In genomic region chr5:176603091-176603490, GRCh38 we compare ENCODE assay signal across 19 cellular contexts. TPM values are rescaled to one million over a fixed set of nuclear protein-coding genes. Genes with fewer than 3 reads are reported as not detected.
DNase-seq lines count a peak whose midpoint lies in the region; ATAC-seq, FAIRE-seq and TF ChIP-seq lines count a peak whose summit lies in the region.
"Had no signal": no experiment of that assay in that cellular context is flagged by ENCODE, and none has a peak within 500 bp of the region (broad histone marks: within the 10 kb centered on the region; RNA-seq: fewer than 3 reads in every experiment).

No MANE protein-coding gene starts in this region.

- ATAC-seq in K562: peak; percentile 64
- no peak for ATAC-seq in psoas muscle
- ATAC-seq: A549 had no signal

- H3K27ac Mint-ChIP-seq in nephron progenitor cell: peak overlapping the region; percentile 14

- WGBS in K562 (ENCODE audit: insufficient coverage, low coverage, missing lambda C conversion rate): 5% methylated on average over 2 of the region's 2 CpGs
- WGBS in psoas muscle, 3 donors: 26 to 37% (median 34%) methylated on average over 2 of the region's 2 CpGs
- 23% methylated on average over 2 of the region's 2 CpGs; no CpG with 5 or more reads in 1 of the 2 donors for WGBS in transverse colon (ENCODE audit: low coverage in 1 of 2), 2 donors

- peaks cover 11% of the 10 kb centered on the region for H3K27me3 Mint-ChIP-seq in nephron progenitor cell (ENCODE audit: low read depth, poor library complexity)

- no peak overlapping the region for H2AFZ ChIP-seq in K562 (ENCODE audit: low read depth, low read length)

- H3K27me3 ChIP-seq in HAP-1 (ENCODE audit: low read depth) (no peaks in the 10 kb centered on the region), K562 (ENCODE audit: control insufficient read depth in 2 of 2, insufficient read depth in 2 of 2, low read length in 2 of 2) (no peaks in the 10 kb centered on the region), psoas muscle (ENCODE audit: insufficient read depth in 3 of 3, low read length in 2 of 3) (peaks cover 0 to 12% (median 0%) of the 10 kb centered on the region in 3 donors), transverse colon (peaks cover 3% of the 10 kb centered on the region)
- H3K27me3 ChIP-seq: BE2C had no signal

- no peak for FAIRE-seq in K562 (lab: Jason Lieb, UNC)
- FAIRE-seq: A549, GM12892, GM19239 had no signal

- in situ Hi-C loops in HAP-1 (cut with MboI; ENCODE audit: low sequenced_read_pairs) (no loop called here), K562 (cut with MboI) (no loop called here), transverse colon (cut with MboI; ENCODE audit: low pct_ligation_motif_present in 1 of 4, low pct_unique_long_range_greater_than_20kb in 1 of 4, low sequenced_read_pairs in 3 of 4) (no loop called here)

- H3K9me3 Mint-ChIP-seq in nephron progenitor cell: no peaks in the 10 kb centered on the region
- H3K9me3 Mint-ChIP-seq: CD8-positive, alpha-beta memory T cell had no signal

- H3K4me2 ChIP-seq in K562 (ENCODE audit: insufficient read depth, low read length): no peak overlapping the region
- H3K4me2 ChIP-seq: A549 had no signal

- TF ChIP-seq RAD21 in K562 (CRISPR knock-in tag; conservative IDR thresholded peaks at IDR 0.05 in 1 of 2, IDR thresholded peaks at IDR 0.05 in 1 of 2): no peak

- peaks cover 17% of the 10 kb centered on the region for H3K4me1 ChIP-seq in HAP-1
- peaks cover 13 to 18% of the 10 kb centered on the region in 2 experiments; a peak in 4 of 5 replicates for H3K4me1 ChIP-seq in K562 (replicated peaks in 1 of 2; ENCODE audit: control insufficient read depth in 2 of 2, insufficient read depth in 2 of 2, low read length in 2 of 2)
- H3K4me1 ChIP-seq in psoas muscle: no peaks in the 10 kb centered on the region
- no peaks in the 10 kb centered on the region for H3K4me1 ChIP-seq in transverse colon

- BruUV-seq in K562 (replicated peaks; lab: Mats Ljungman, UMichigan): no TSS peak

- TF ChIP-seq CTCF in K562 (IDR thresholded peaks at IDR 0.05 in 2 of 3, conservative IDR thresholded peaks at IDR 0.05 in 1 of 3; ENCODE audit: insufficient read depth in 2 of 3, low read depth in 1 of 3, low read length in 3 of 3) (no peak), nephron progenitor cell (IDR thresholded peaks at IDR 0.05) (no peak), psoas muscle (IDR thresholded peaks at IDR 0.05) (no peak), transverse colon (IDR thresholded peaks at IDR 0.05) (no peak)

- DNase-seq in HAP-1 (ENCODE audit: low spot score in 2 of 2): peak; percentile 41 to 72
- no peak for DNase-seq in K562 (ENCODE audit: extremely low read depth in 1 of 4, low spot score in 3 of 4)
- no peak for DNase-seq in nephron progenitor cell
- DNase-seq in NCI-H2107 (lab: John Stamatoyannopoulos, UW): no peak
- DNase-seq in activated CD4-positive, CD25-positive, alpha-beta regulatory T cell (lab: John Stamatoyannopoulos, UW): no peak
- no peak for DNase-seq in psoas muscle
- DNase-seq in transverse colon: no peak
- DNase-seq: BE2C; Caco-2; CD8-positive, alpha-beta memory T cell; DND-41; GDM1; IMR-90 had no signal

- peaks cover 34% of the 10 kb centered on the region for H3K4me1 Mint-ChIP-seq in nephron progenitor cell
- H3K4me1 Mint-ChIP-seq: CD8-positive, alpha-beta memory T cell had no signal

- H3K36me3 ChIP-seq in HAP-1 (replicated peaks) (no peaks in the 10 kb centered on the region), K562 (ENCODE audit: control insufficient read depth, insufficient read depth, low read length) (peaks cover 9% of the 10 kb centered on the region; the same call in 2 of the 3 replicates), psoas muscle (ENCODE audit: insufficient read depth in 1 of 2, low read depth in 1 of 2) (no peaks in the 10 kb centered on the region), transverse colon (no peaks in the 10 kb centered on the region)

- CTCF ChIA-PET in K562 (lab: Yijun Ruan, JAX; ENCODE audit: low intra/inter-chr PET ratio): no interaction called here

- intact Hi-C loops in K562 (cut with micrococcal nuclease): no loop called here
- intact Hi-C loops in psoas muscle (cut with DNase I): no loop called here
- intact Hi-C loops in transverse colon (cut with DNase I; ENCODE audit: low total_unique reads): no loop called here

- H3K9ac ChIP-seq in K562 (ENCODE audit: insufficient read depth in 1 of 2, low read depth in 2 of 2, low read length in 2 of 2): no peak overlapping the region; a peak in 1 of 4 replicates

- H3K4me3 Mint-ChIP-seq in nephron progenitor cell: no peak overlapping the region

- POLR2A ChIA-PET in K562 (lab: Yijun Ruan, JAX): interaction anchor here (0.5 to 0.8 kb wide), 2 partner anchors 19 to 254 kb away, joined by 3 to 4 read pairs; no protein-coding TSS in a partner anchor

- TF ChIP-seq POLR2A in K562 (conservative IDR thresholded peaks at IDR 0.05) (no peak), transverse colon (IDR thresholded peaks at IDR 0.05) (no peak)

- H3K4me3 ChIP-seq in HAP-1 (no peak overlapping the region), K562 (no peak overlapping the region), psoas muscle (no peak overlapping the region), transverse colon (no peak overlapping the region)
- H3K4me3 ChIP-seq: A549 had no signal

- peaks cover 15% of the 10 kb centered on the region for H4K20me1 ChIP-seq in K562 (replicated peaks; ENCODE audit: control insufficient read depth, insufficient read depth, low read length)

- no peaks in the 10 kb centered on the region for H3K79me2 ChIP-seq in K562 (ENCODE audit: control insufficient read depth, insufficient read depth, low read length)

- H3K27ac ChIP-seq in K562 (ENCODE audit: extremely low read depth, low read depth, low read length) (no peak overlapping the region), psoas muscle (no peak overlapping the region), transverse colon (no peak overlapping the region)
- H3K27ac ChIP-seq: A549 had no signal

- H3K9me1 ChIP-seq in K562 (ENCODE audit: control insufficient read depth, insufficient read depth, low read length): no peaks in the 10 kb centered on the region

- peaks cover 7% of the 10 kb centered on the region for H3K36me3 Mint-ChIP-seq in nephron progenitor cell (ENCODE audit: low read depth)
- H3K36me3 Mint-ChIP-seq: CD8-positive, alpha-beta memory T cell had no signal

- TF ChIP-seq EP300 in K562 (IDR thresholded peaks at IDR 0.05; ENCODE audit: low read length): no peak
- TF ChIP-seq EP300 in transverse colon (IDR thresholded peaks at IDR 0.05; ENCODE audit: low read depth): no peak

- no peaks in the 10 kb centered on the region for H3K9me3 ChIP-seq in HAP-1
- no peaks in the 10 kb centered on the region for H3K9me3 ChIP-seq in K562 (replicated peaks; ENCODE audit: control insufficient read depth, insufficient read depth, low read depth, low read length)
- H3K9me3 ChIP-seq in psoas muscle: no peaks in the 10 kb centered on the region
- no peaks in the 10 kb centered on the region for H3K9me3 ChIP-seq in transverse colon
- H3K9me3 ChIP-seq: A549, BE2C, Caco-2 had no signal

RNA-seq across cellular contexts. Expression of gene GPRIN1, which starts 6.9 kb away (rescaled TPM):
- total RNA-seq in K562 (2011; cell fraction: chromatin; rRNA removed; ENCODE audit: low replicate concordance): 4.6 and 13.9 TPM in 2 replicates
- total RNA-seq in K562 (2011; cell fraction: nucleolus; rRNA removed): 5.5 and 8.2 TPM in 2 replicates
- total RNA-seq in K562 (2011; cell fraction: nucleoplasm; rRNA removed): 3.7 and 4.8 TPM in 2 replicates
- 8.8 and 10.4 TPM in 2 replicates for total RNA-seq in K562 (2014; rRNA removed)
- total RNA-seq in K562 (2014; rRNA removed; fragmentation: Illumina TruSeq; extraction: Trizol): 3.9 and 4.6 TPM in 2 replicates
- 4.4 and 4.7 TPM in 2 replicates for total RNA-seq in K562 (2015; rRNA removed; fragmentation: Illumina TruSeq; extraction: Trizol)
- total RNA-seq in K562 (2021): 10.7 and 11.6 TPM in 2 replicates
- 3.3 and 4.0 TPM in 2 replicates for polyA plus RNA-seq in K562 (2011; rRNA removed)
- polyA plus RNA-seq in K562 (2011; cell fraction: cytosol; rRNA removed): 1.5 and 6.8 TPM in 2 replicates
- polyA plus RNA-seq in K562 (2011; cell fraction: nucleus; rRNA removed): 1.5 and 3.7 TPM in 2 replicates
- polyA plus RNA-seq in K562 (2012): 3.5 and 4.6 TPM in 2 replicates
- polyA plus RNA-seq in K562 (2014; fragmentation: Illumina TruSeq; extraction: Trizol): 4.8 and 6.3 TPM in 2 replicates
- polyA plus RNA-seq in K562 (2014; fragmentation: Nextera tagmentation; extraction: Ambion mirVana): under 1 TPM; 0.15 to 0.22 TPM
- 5.1 and 5.8 TPM in 2 replicates for polyA plus RNA-seq in K562 (2014; rRNA removed)
- polyA minus RNA-seq in K562 (2011; rRNA and poly(A)+ RNA removed): 3.8 and 5.3 TPM in 2 replicates
- polyA minus RNA-seq in K562 (2011; cell fraction: cytosol; rRNA and poly(A)+ RNA removed): 6.5 and 7.2 TPM in 2 replicates
- 2.0 and 2.7 TPM in 2 replicates for polyA minus RNA-seq in K562 (2011; cell fraction: nucleus; rRNA and poly(A)+ RNA removed)
- under 1 TPM; 0.21 to 0.71 (median 0.37) TPM for total RNA-seq in psoas muscle
- polyA plus RNA-seq in psoas muscle: 1 to 10 TPM in 1 of 3 donors, under 1 TPM in 2; 0.18 to 1.2 (median 0.23) TPM
- total RNA-seq in transverse colon: 1 to 10 TPM; 1.6 to 9.7 (median 3.6) TPM

RNA-seq across cellular contexts. Expression of gene SNCB, which starts 27.2 kb away (rescaled TPM):
- not detected in 2 replicates for total RNA-seq in K562 (2011; cell fraction: chromatin; rRNA removed; ENCODE audit: low replicate concordance)
- not detected in 2 replicates for total RNA-seq in K562 (2011; cell fraction: nucleolus; rRNA removed)
- total RNA-seq in K562 (2011; cell fraction: nucleoplasm; rRNA removed): not detected in 2 replicates
- total RNA-seq in K562 (2014; rRNA removed): 0.29 TPM in 1 of 2 replicates, not detected in the other
- not detected in 2 replicates for total RNA-seq in K562 (2014; rRNA removed; fragmentation: Illumina TruSeq; extraction: Trizol)
- total RNA-seq in K562 (2015; rRNA removed; fragmentation: Illumina TruSeq; extraction: Trizol): not detected in 2 replicates
- total RNA-seq in K562 (2021): not detected in 2 replicates
- polyA plus RNA-seq in K562 (2011; rRNA removed): 0.11 TPM in 1 of 2 replicates, not detected in the other
- 0.13 TPM in 1 of 2 replicates, not detected in the other for polyA plus RNA-seq in K562 (2011; cell fraction: cytosol; rRNA removed)
- 0.11 TPM in 2 replicates for polyA plus RNA-seq in K562 (2011; cell fraction: nucleus; rRNA removed)
- not detected in 2 replicates for polyA plus RNA-seq in K562 (2012)
- not detected in 2 replicates for polyA plus RNA-seq in K562 (2014; fragmentation: Illumina TruSeq; extraction: Trizol)
- polyA plus RNA-seq in K562 (2014; fragmentation: Nextera tagmentation; extraction: Ambion mirVana): not detected
- not detected in 2 replicates for polyA plus RNA-seq in K562 (2014; rRNA removed)
- polyA minus RNA-seq in K562 (2011; rRNA and poly(A)+ RNA removed): not detected in 2 replicates
- polyA minus RNA-seq in K562 (2011; cell fraction: cytosol; rRNA and poly(A)+ RNA removed): not detected in 2 replicates
- polyA minus RNA-seq in K562 (2011; cell fraction: nucleus; rRNA and poly(A)+ RNA removed): not detected in 2 replicates
- total RNA-seq in psoas muscle: 1 to 10 TPM in 1 of 4 donors, under 1 TPM in 3; 0.32 to 1.2 (median 0.78) TPM
- polyA plus RNA-seq in psoas muscle: under 1 TPM; 0.34 to 0.42 (median 0.38) TPM
- total RNA-seq in transverse colon: not detected
- total RNA-seq: Caco-2; CD8-positive, alpha-beta memory T cell; HT-29; IMR-90 had no signal
- polyA plus RNA-seq: CD8-positive, alpha-beta memory T cell had no signal

RNA-seq across cellular contexts. Expression of gene EIF4E1B, which starts 27.4 kb away (rescaled TPM):
- not detected in 2 replicates for total RNA-seq in K562 (2011; cell fraction: chromatin; rRNA removed; ENCODE audit: low replicate concordance)
- not detected in 2 replicates for total RNA-seq in K562 (2011; cell fraction: nucleolus; rRNA removed)
- not detected in 2 replicates for total RNA-seq in K562 (2011; cell fraction: nucleoplasm; rRNA removed)
- not detected in 2 replicates for total RNA-seq in K562 (2014; rRNA removed)
- total RNA-seq in K562 (2014; rRNA removed; fragmentation: Illumina TruSeq; extraction: Trizol): not detected in 2 replicates
- total RNA-seq in K562 (2015; rRNA removed; fragmentation: Illumina TruSeq; extraction: Trizol): not detected in 2 replicates
- total RNA-seq in K562 (2021): not detected in 2 replicates
- polyA plus RNA-seq in K562 (2011; rRNA removed): 0.04 TPM in 1 of 2 replicates, not detected in the other
- polyA plus RNA-seq in K562 (2011; cell fraction: cytosol; rRNA removed): not detected in 2 replicates
- 0.20 TPM in 1 of 2 replicates, not detected in the other for polyA plus RNA-seq in K562 (2011; cell fraction: nucleus; rRNA removed)
- not detected in 2 replicates for polyA plus RNA-seq in K562 (2012)
- not detected in 2 replicates for polyA plus RNA-seq in K562 (2014; fragmentation: Illumina TruSeq; extraction: Trizol)
- not detected for polyA plus RNA-seq in K562 (2014; fragmentation: Nextera tagmentation; extraction: Ambion mirVana)
- not detected in 2 replicates for polyA plus RNA-seq in K562 (2014; rRNA removed)
- polyA minus RNA-seq in K562 (2011; rRNA and poly(A)+ RNA removed): not detected in 2 replicates
- polyA minus RNA-seq in K562 (2011; cell fraction: cytosol; rRNA and poly(A)+ RNA removed): not detected in 2 replicates
- polyA minus RNA-seq in K562 (2011; cell fraction: nucleus; rRNA and poly(A)+ RNA removed): not detected in 2 replicates
- not detected for total RNA-seq in psoas muscle
- polyA plus RNA-seq in psoas muscle: under 1 TPM in 2 of 3 donors, not detected in 1; 0.04 to 0.62 TPM
- not detected for total RNA-seq in transverse colon
- total RNA-seq: Caco-2; CD8-positive, alpha-beta memory T cell; H4; HT-29; IMR-90 had no signal
- polyA plus RNA-seq: A549; AG04450; CD8-positive, alpha-beta memory T cell; IMR-90 had no signal

RNA-seq across cellular contexts. Expression of gene TSPAN17, which starts 44.2 kb away (rescaled TPM):
- total RNA-seq in K562 (2011; cell fraction: chromatin; rRNA removed; ENCODE audit: low replicate concordance): 52.6 and 123 TPM in 2 replicates
- 102 and 110 TPM in 2 replicates for total RNA-seq in K562 (2011; cell fraction: nucleolus; rRNA removed)
- 84.3 and 103 TPM in 2 replicates for total RNA-seq in K562 (2011; cell fraction: nucleoplasm; rRNA removed)
- total RNA-seq in K562 (2014; rRNA removed) (31.6 and 43.8 TPM in 2 replicates), K562 (2014; rRNA removed; fragmentation: Illumina TruSeq; extraction: Trizol) (28.2 and 30.4 TPM in 2 replicates), K562 (2015; rRNA removed; fragmentation: Illumina TruSeq; extraction: Trizol) (33.5 and 34.5 TPM in 2 replicates), K562 (2021) (53.3 and 58.3 TPM in 2 replicates), psoas muscle (10 to 100 TPM; 22.5 to 31.2 (median 28.2) TPM), transverse colon (100 to 1,000 TPM in 1 of 4 donors, 10 to 100 TPM in 3; 27.2 to 227 (median 36.1) TPM)
- polyA plus RNA-seq in K562 (2011; rRNA removed) (38.7 and 44.3 TPM in 2 replicates), K562 (2014; fragmentation: Illumina TruSeq; extraction: Trizol) (49.9 and 51.9 TPM in 2 replicates), K562 (2014; fragmentation: Nextera tagmentation; extraction: Ambion mirVana) (1 to 10 TPM in 1 of 2 experiments, under 1 TPM in 1; 0.73 to 2.9 TPM), K562 (2014; rRNA removed) (43.3 and 58.6 TPM in 2 replicates), psoas muscle (10 to 100 TPM; 24.1 to 51.9 (median 25.8) TPM)
- 43.2 and 65.5 TPM in 2 replicates for polyA plus RNA-seq in K562 (2011; cell fraction: cytosol; rRNA removed)
- 114 and 153 TPM in 2 replicates for polyA plus RNA-seq in K562 (2011; cell fraction: nucleus; rRNA removed)
- 36.7 and 36.8 TPM in 2 replicates for polyA plus RNA-seq in K562 (2012)
- polyA minus RNA-seq in K562 (2011; rRNA and poly(A)+ RNA removed): 24.3 and 45.7 TPM in 2 replicates
- 30.5 and 31.3 TPM in 2 replicates for polyA minus RNA-seq in K562 (2011; cell fraction: cytosol; rRNA and poly(A)+ RNA removed)
- polyA minus RNA-seq in K562 (2011; cell fraction: nucleus; rRNA and poly(A)+ RNA removed): 18.9 and 21.5 TPM in 2 replicates

RNA-seq across cellular contexts. Expression of gene CDHR2, which starts 53.9 kb away (rescaled TPM):
- 1.0 TPM in 1 of 2 replicates, not detected in the other for total RNA-seq in K562 (2011; cell fraction: chromatin; rRNA removed; ENCODE audit: low replicate concordance)
- total RNA-seq in K562 (2011; cell fraction: nucleolus; rRNA removed): 0.13 and 0.17 TPM in 2 replicates
- 0.15 TPM in 1 of 2 replicates, not detected in the other for total RNA-seq in K562 (2011; cell fraction: nucleoplasm; rRNA removed)
- total RNA-seq in K562 (2014; rRNA removed): 0.04 and 0.09 TPM in 2 replicates
- total RNA-seq in K562 (2014; rRNA removed; fragmentation: Illumina TruSeq; extraction: Trizol): 0.10 and 0.18 TPM in 2 replicates
- total RNA-seq in K562 (2015; rRNA removed; fragmentation: Illumina TruSeq; extraction: Trizol): 0.22 and 0.23 TPM in 2 replicates
- total RNA-seq in K562 (2021): 0.36 and 0.62 TPM in 2 replicates
- polyA plus RNA-seq in K562 (2011; rRNA removed): 0.01 TPM in 1 of 2 replicates, not detected in the other
- not detected in 2 replicates for polyA plus RNA-seq in K562 (2011; cell fraction: cytosol; rRNA removed)
- 0.06 and 0.18 TPM in 2 replicates for polyA plus RNA-seq in K562 (2011; cell fraction: nucleus; rRNA removed)
- polyA plus RNA-seq in K562 (2012): 0.07 and 0.42 TPM in 2 replicates
- polyA plus RNA-seq in K562 (2014; fragmentation: Illumina TruSeq; extraction: Trizol): 0.01 and 0.04 TPM in 2 replicates
- polyA plus RNA-seq in K562 (2014; fragmentation: Nextera tagmentation; extraction: Ambion mirVana): not detected
- polyA plus RNA-seq in K562 (2014; rRNA removed): 0.03 TPM in 1 of 2 replicates, not detected in the other
- polyA minus RNA-seq in K562 (2011; rRNA and poly(A)+ RNA removed): not detected in 2 replicates
- polyA minus RNA-seq in K562 (2011; cell fraction: cytosol; rRNA and poly(A)+ RNA removed): 0.67 TPM in 1 of 2 replicates, not detected in the other
- polyA minus RNA-seq in K562 (2011; cell fraction: nucleus; rRNA and poly(A)+ RNA removed): 0.27 and 0.33 TPM in 2 replicates
- under 1 TPM in 2 of 4 donors, not detected in 2; 0.13 to 0.30 TPM for total RNA-seq in psoas muscle
- polyA plus RNA-seq in psoas muscle: under 1 TPM in 2 of 3 donors, not detected in 1; 0.03 to 0.16 TPM
- total RNA-seq in transverse colon: 100 to 1,000 TPM in 2 of 4 donors, 10 to 100 TPM in 2; 15.5 to 257 (median 104) TPM
- total RNA-seq: H4, IMR-90 had no signal
- polyA plus RNA-seq: AG04450; CD8-positive, alpha-beta memory T cell; IMR-90 had no signal

Comparison
In these comparisons a context has a peak if more than half of its experiments do, and no peak if none do; other contexts are left out.
1. DNase-seq: peak in HAP-1 (2 of 2); none in K562 (0 of 4), nephron progenitor cell (single experiment), NCI-H2107 (single experiment), activated CD4-positive, CD25-positive, alpha-beta regulatory T cell (0 of 4), psoas muscle (0 of 2) and transverse colon (single experiment).